ENCODE assay signal across 1 cellular context in the genomic region with DNA sequence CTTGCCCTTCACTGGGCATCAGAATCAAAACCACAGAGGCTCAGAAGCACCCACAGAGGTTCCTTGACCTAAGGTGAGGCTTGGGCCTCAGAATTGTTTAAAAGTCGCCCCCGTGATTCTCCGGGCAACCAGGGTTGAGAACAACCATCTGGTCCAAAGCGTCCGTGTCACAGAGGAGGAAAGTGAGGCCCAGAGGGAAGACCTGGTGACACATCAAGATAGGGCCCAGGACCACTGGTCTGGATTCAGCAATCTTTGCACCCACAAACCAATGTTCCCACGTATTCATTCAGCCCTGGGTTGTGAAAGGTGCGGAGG.
TF ChIP-seq lines count a peak whose summit lies in the region.

No MANE protein-coding gene starts in this region.

TF ChIP-seq in IMR-90, 13 proteins besides CTCF, POLR2A, EP300 and RAD21:
- TF ChIP-seq NFE2L2 (IDR thresholded peaks at IDR 0.05; ENCODE audit: low read depth, low read length) (no peak), MXI1 (IDR thresholded peaks at IDR 0.05; ENCODE audit: borderline replicate concordance, low read depth, low read length) (no peak), CEBPB (IDR thresholded peaks at IDR 0.05; ENCODE audit: low read depth, low read length) (no peak), MAZ (IDR thresholded peaks at IDR 0.05; ENCODE audit: borderline replicate concordance, low read depth, low read length) (no peak), FOS (IDR thresholded peaks at IDR 0.05; ENCODE audit: low read depth, low read length) (no peak), BHLHE40 (IDR thresholded peaks at IDR 0.05; ENCODE audit: low read depth, low read length) (no peak)
